27 cellular contexts compared by ENCODE assay signal in genomic region chr21:35282944-35283343, GRCh38.
"Had no signal": no experiment of that assay in that cellular context is flagged by ENCODE, and none has a peak within 500 bp of the region (broad histone marks: within the 10 kb centered on the region; RNA-seq: fewer than 3 reads in every experiment).

No MANE protein-coding gene starts in this region.

- DNase-seq: effector CD8-positive, alpha-beta T cell; effector memory CD8-positive, alpha-beta T cell; endodermal cell; erythroblast; esophagus squamous epithelium; foreskin fibroblast; foreskin melanocyte; gastrocnemius medialis; glutamatergic neuron; head of caudate nucleus; heart right ventricle; hippocampal formation; left cardiac atrium; left lung; left ventricle myocardium superior; mammary epithelial cell; mesendoderm; midbrain had no signal

- H3K4me3 Mint-ChIP-seq: effector memory CD8-positive, alpha-beta T cell; endodermal cell; memory B cell had no signal

- H3K4me1 ChIP-seq: left lung had no signal

- H3K4me3 ChIP-seq: coronary artery, esophagus squamous epithelium, gastrocnemius medialis, heart right ventricle, left lung, lung had no signal

- FAIRE-seq: colon, endometrium, islet of Langerhans, keratinocyte had no signal

- H3K27me3 ChIP-seq: esophagus squamous epithelium, gastrocnemius medialis, heart right ventricle, left lung had no signal

- H3K4me1 Mint-ChIP-seq: endodermal cell had no signal

- H3K36me3 ChIP-seq: esophagus squamous epithelium, gastrocnemius medialis, heart right ventricle, left lung had no signal

- ATAC-seq: effector memory CD8-positive, alpha-beta T cell; esophagus mucosa; gastrocnemius medialis; heart right ventricle; left lung; left ventricle myocardium superior had no signal

- H3K27ac ChIP-seq: epithelial cell of prostate, esophagus squamous epithelium, gastrocnemius medialis, left lung had no signal

- H3K27ac Mint-ChIP-seq: effector memory CD8-positive, alpha-beta T cell; endodermal cell; memory B cell had no signal
